1 cellular context compared by ENCODE assay signal in the genomic region with DNA sequence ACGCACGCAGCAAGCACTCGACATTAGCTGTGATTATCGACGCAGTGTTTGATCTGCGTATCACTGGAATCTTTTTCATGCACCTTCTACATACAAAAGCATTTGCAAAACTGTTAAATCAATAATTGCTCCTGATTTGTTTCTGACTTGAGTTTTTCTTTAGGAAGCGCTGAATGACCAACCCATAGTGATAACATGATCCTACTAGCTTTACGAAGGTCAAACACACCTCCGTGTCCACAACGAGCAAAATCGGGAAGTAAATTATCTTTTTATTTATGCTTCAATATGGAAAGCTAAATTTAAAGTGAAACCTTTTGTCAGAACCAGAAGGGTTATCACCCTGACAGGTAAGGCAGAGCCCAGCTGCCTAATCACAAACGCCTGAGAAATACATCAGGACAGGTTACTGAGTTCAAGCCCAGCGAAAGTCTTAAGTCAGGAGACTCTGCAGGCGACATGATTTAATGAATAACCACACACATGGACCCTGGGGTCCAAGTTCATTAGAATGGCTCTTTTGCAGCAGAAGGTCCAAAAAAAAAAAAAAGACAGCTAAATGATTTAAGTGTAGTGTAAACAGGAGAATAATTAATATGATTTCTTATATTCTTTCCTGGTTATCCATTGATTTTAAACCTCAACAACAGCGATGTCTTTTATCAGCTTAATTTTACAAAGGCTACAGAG.
TF ChIP-seq lines count a peak whose summit lies in the region.

No MANE protein-coding gene starts in this region.

TF ChIP-seq in H1, 55 proteins besides CTCF, POLR2A, EP300 and RAD21:
- TF ChIP-seq SIN3A (conservative IDR thresholded peaks at IDR 0.05 in 1 of 2, IDR thresholded peaks at IDR 0.05 in 1 of 2; ENCODE audit: low read depth in 1 of 2, low read length in 2 of 2) (no peak), TEAD4 (IDR thresholded peaks at IDR 0.05; ENCODE audit: low read depth, low read length) (no peak), SP4 (IDR thresholded peaks at IDR 0.05; ENCODE audit: low read length) (no peak), CEBPB (IDR thresholded peaks at IDR 0.05; ENCODE audit: low read depth, low read length) (no peak)
TF ChIP-seq in H1: peak in this region for 0.
